In the genomic region with DNA sequence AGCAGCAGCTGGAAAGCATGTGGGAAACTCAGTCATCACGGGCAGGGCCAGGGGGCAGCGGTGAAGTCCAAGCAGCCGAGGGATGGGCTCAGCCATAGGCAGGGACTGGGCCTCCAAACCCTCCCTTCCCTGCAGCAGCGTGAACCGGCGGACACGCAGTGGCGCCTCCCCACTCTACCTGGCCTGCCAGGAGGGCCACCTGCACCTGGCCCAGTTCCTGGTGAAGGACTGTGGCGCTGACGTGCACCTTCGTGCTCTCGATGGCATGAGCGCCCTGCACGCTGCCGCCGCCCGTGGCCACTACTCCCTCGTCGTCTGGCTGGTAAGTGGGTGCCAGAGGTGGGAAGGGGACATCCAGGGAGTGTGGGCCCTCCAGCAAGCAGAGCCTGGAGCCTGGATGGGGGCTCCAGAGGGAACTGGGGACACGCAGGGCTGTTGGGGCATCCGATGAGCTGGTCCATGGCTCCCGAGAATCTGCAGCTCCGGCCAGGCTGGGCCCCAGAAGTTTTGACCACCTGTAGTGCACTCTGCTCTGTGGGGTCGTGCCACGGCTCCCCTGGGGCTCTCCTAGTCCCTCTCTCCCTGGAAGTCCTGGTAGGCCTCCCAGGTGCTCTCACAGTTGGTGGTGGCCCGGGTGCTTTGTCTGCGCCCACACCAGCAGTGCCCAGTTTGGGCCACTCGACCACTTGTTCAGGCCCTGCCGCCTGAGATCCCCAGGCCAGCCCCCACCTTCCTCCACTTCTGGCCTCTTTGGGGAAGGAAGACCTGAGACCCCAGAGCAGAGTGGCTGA, we compare ENCODE assay signal across 20 cellular contexts. TPM values are rescaled to one million over a fixed set of nuclear protein-coding genes. Genes with fewer than 3 reads are reported as not detected.
DNase-seq lines count a peak whose midpoint lies in the region; ATAC-seq and TF ChIP-seq lines count a peak whose summit lies in the region.
"Had no signal": no experiment of that assay in that cellular context is flagged by ENCODE, and none has a peak within 500 bp of the region (broad histone marks: within the 10 kb centered on the region; RNA-seq: fewer than 3 reads in every experiment).

No MANE protein-coding gene starts in this region.

- H3K9ac ChIP-seq in BLaER1 treated with 17β-estradiol and CSF1 and Interleukin-3, amounts not matched to agents 10 nM and 100 nM: peak overlapping the region in 2 of 11 experiments; percentile 19 to 23; a peak in 1 of 22 replicates

- POLR2A ChIA-PET in OCI-LY7 (lab: Charles Lee): no interaction called here

- CTCF ChIA-PET in activated CD8-positive, alpha-beta memory T cell treated with anti-CD3 and anti-CD28 coated beads, Interleukin-2, amount 10 ng/mL, durations not matched to agents 7 days and 5 days (lab: Charles Lee): no interaction called here
- CTCF ChIA-PET in OCI-LY7 (lab: Charles Lee; ENCODE audit: unreplicated experiment): no interaction called here

- BruUV-seq in OCI-LY7 (replicated peaks; lab: Mats Ljungman, UMichigan): no TSS peak

- peaks cover 0 to 18% (median 0%) of the 10 kb centered on the region in 11 experiments; a peak in 3 of 22 replicates for H4K20me1 ChIP-seq in BLaER1 treated with 17β-estradiol and CSF1 and Interleukin-3, amounts not matched to agents 10 nM and 100 nM
- no peaks in the 10 kb centered on the region for H4K20me1 ChIP-seq in OCI-LY7 (ENCODE audit: insufficient read depth, low read length)

- peak; percentile 36 for DNase-seq in activated CD8-positive, alpha-beta memory T cell treated with anti-CD3 and anti-CD28 coated beads, Interleukin-2, amount 10 ng/mL, durations not matched to agents 7 days and 5 days
- no peak for DNase-seq in activated CD8-positive, alpha-beta memory T cell treated with anti-CD3 and anti-CD28 coated beads for 24 hours
- peak; percentile 49 for DNase-seq in activated CD8-positive, alpha-beta memory T cell treated with anti-CD3 and anti-CD28 coated beads, Interleukin-2, amount 50 U/mL, for 48 hours
- DNase-seq in posterior vena cava (ENCODE audit: low spot score): peak; percentile 73
- DNase-seq in SKM-1 (lab: John Stamatoyannopoulos, UW; ENCODE audit: unreplicated experiment): no peak
- no peak for DNase-seq in activated CD4-positive, alpha-beta T cell treated with anti-CD3 and anti-CD28 coated beads, Interleukin-2, amount 50 U/mL, for 48 hours
- no peak for DNase-seq in OCI-LY7 (ENCODE audit: low spot score)
- DNase-seq: activated CD4-positive, alpha-beta memory T cell treated with anti-CD3 and anti-CD28 coated beads for 36 hours; CD4-positive, alpha-beta memory T cell; DND-41; mesendoderm; NCI-H1436 treated with DMSO at 0.1 percent for 48 hours; nephron progenitor cell; NK-92 treated with Interleukin-12 subunit alpha and Interleukin-12 subunit beta, amount 100 ng/mL, for 24 hours; stimulated activated naive CD4-positive, alpha-beta T cell had no signal

- no peak for TF ChIP-seq CTCF in OCI-LY7 (conservative IDR thresholded peaks at IDR 0.05; ENCODE audit: low read length)

- H3K27ac ChIP-seq in BLaER1 treated with 17β-estradiol and CSF1 and Interleukin-3, amounts not matched to agents 10 nM and 100 nM: no peak overlapping the region
- H3K27ac ChIP-seq in OCI-LY7 (ENCODE audit: low read depth, low read length, poor library complexity, severe bottlenecking): no peak overlapping the region
- H3K27ac ChIP-seq: heart left ventricle, tibial nerve had no signal

- H3K4me3 ChIP-seq in BLaER1 treated with 17β-estradiol and CSF1 and Interleukin-3, amounts not matched to agents 10 nM and 100 nM: no peak overlapping the region
- H3K4me3 ChIP-seq in OCI-LY7 (ENCODE audit: low read depth, low read length, poor library complexity, severe bottlenecking): no peak overlapping the region
- H3K4me3 ChIP-seq: heart left ventricle, tibial nerve had no signal

- H3K27me3 Mint-ChIP-seq in activated CD8-positive, alpha-beta memory T cell treated with anti-CD3 and anti-CD28 coated beads, Interleukin-2, amount 10 ng/mL, durations not matched to agents 7 days and 5 days: no peaks in the 10 kb centered on the region
- H3K27me3 Mint-ChIP-seq: activated CD4-positive, alpha-beta memory T cell treated with anti-CD3 and anti-CD28 coated beads for 36 hours; CD4-positive, alpha-beta memory T cell had no signal

- H3K4me3 Mint-ChIP-seq in activated CD8-positive, alpha-beta memory T cell treated with anti-CD3 and anti-CD28 coated beads, Interleukin-2, amount 10 ng/mL, durations not matched to agents 7 days and 5 days: no peak overlapping the region
- H3K4me3 Mint-ChIP-seq: activated CD4-positive, alpha-beta memory T cell treated with anti-CD3 and anti-CD28 coated beads for 36 hours; CD4-positive, alpha-beta memory T cell; nephron progenitor cell had no signal

- no peaks in the 10 kb centered on the region for H3K36me3 ChIP-seq in BLaER1 treated with 17β-estradiol and CSF1 and Interleukin-3, amounts not matched to agents 10 nM and 100 nM
- H3K36me3 ChIP-seq in OCI-LY7 (ENCODE audit: insufficient read depth, low read length): no peaks in the 10 kb centered on the region
- H3K36me3 ChIP-seq: heart left ventricle, tibial nerve had no signal

- H3K4me2 ChIP-seq in BLaER1 treated with 17β-estradiol and CSF1 and Interleukin-3, amounts not matched to agents 10 nM and 100 nM: peak overlapping the region in 9 of 11 experiments; percentile 27 to 96 (median 92); a peak in 16 of 22 replicates
- H3K4me2 ChIP-seq in OCI-LY7 (ENCODE audit: low read length): no peak overlapping the region

- no peaks in the 10 kb centered on the region for H3K9me2 ChIP-seq in OCI-LY7 (ENCODE audit: insufficient read depth, low read length)

- H3K9me3 Mint-ChIP-seq in activated CD8-positive, alpha-beta memory T cell treated with anti-CD3 and anti-CD28 coated beads, Interleukin-2, amount 10 ng/mL, durations not matched to agents 7 days and 5 days (ENCODE audit: low read depth): no peaks in the 10 kb centered on the region
- H3K9me3 Mint-ChIP-seq: activated CD4-positive, alpha-beta memory T cell treated with anti-CD3 and anti-CD28 coated beads for 36 hours; CD4-positive, alpha-beta memory T cell; nephron progenitor cell had no signal

- intact Hi-C loops in posterior vena cava (cut with DNase I) (no loop called here), OCI-LY7 (cut with micrococcal nuclease; ENCODE audit: unreplicated experiment) (loop anchor here (5.0 kb wide), 3 partner anchors 138 to 432 kb away; a partner anchor contains a TSS)

- H3K4me1 Mint-ChIP-seq in activated CD8-positive, alpha-beta memory T cell treated with anti-CD3 and anti-CD28 coated beads, Interleukin-2, amount 10 ng/mL, durations not matched to agents 7 days and 5 days: peaks cover 13% of the 10 kb centered on the region

- no peak overlapping the region for H3K27ac Mint-ChIP-seq in activated CD8-positive, alpha-beta memory T cell treated with anti-CD3 and anti-CD28 coated beads, Interleukin-2, amount 10 ng/mL, durations not matched to agents 7 days and 5 days
- H3K27ac Mint-ChIP-seq: activated CD4-positive, alpha-beta memory T cell treated with anti-CD3 and anti-CD28 coated beads for 36 hours; nephron progenitor cell had no signal

- no peak overlapping the region for H2AFZ ChIP-seq in OCI-LY7 (ENCODE audit: low read length)

- H3K4me1 ChIP-seq in BLaER1 treated with 17β-estradiol and CSF1 and Interleukin-3, amounts not matched to agents 10 nM and 100 nM: peaks cover 55 to 100% (median 88%) of the 10 kb centered on the region in 10 experiments
- peaks cover 46% of the 10 kb centered on the region for H3K4me1 ChIP-seq in OCI-LY7 (ENCODE audit: insufficient read depth, low read length, poor library complexity, severe bottlenecking)

- H3K27me3 ChIP-seq in BLaER1 treated with 17β-estradiol and CSF1 and Interleukin-3, amounts not matched to agents 10 nM and 100 nM: peaks cover 0 to 36% (median 0%) of the 10 kb centered on the region in 11 experiments; a peak in 5 of 22 replicates
- H3K27me3 ChIP-seq: tibial nerve had no signal

- no peak for ATAC-seq in activated CD8-positive, alpha-beta memory T cell treated with anti-CD3 and anti-CD28 coated beads, Interleukin-2, amount 10 ng/mL, durations not matched to agents 7 days and 5 days
- ATAC-seq: heart left ventricle had no signal

- peaks cover 2 to 4% (median 3%) of the 10 kb centered on the region in 11 experiments; a peak in 21 of 22 replicates for H3K9me3 ChIP-seq in BLaER1 treated with 17β-estradiol and CSF1 and Interleukin-3, amounts not matched to agents 10 nM and 100 nM (replicated peaks in 1 of 11)
- H3K9me3 ChIP-seq in OCI-LY7 (ENCODE audit: low read length): no peaks in the 10 kb centered on the region
- H3K9me3 ChIP-seq: heart left ventricle, tibial nerve had no signal

- no peaks in the 10 kb centered on the region for H3K79me2 ChIP-seq in OCI-LY7 (ENCODE audit: insufficient read depth, low read depth, low read length)

- no peaks in the 10 kb centered on the region for H3K36me3 Mint-ChIP-seq in activated CD8-positive, alpha-beta memory T cell treated with anti-CD3 and anti-CD28 coated beads, Interleukin-2, amount 10 ng/mL, durations not matched to agents 7 days and 5 days
- H3K36me3 Mint-ChIP-seq: activated CD4-positive, alpha-beta memory T cell treated with anti-CD3 and anti-CD28 coated beads for 36 hours; CD4-positive, alpha-beta memory T cell had no signal

RNA-seq across cellular contexts. Expression of a gene that starts 4.6 kb away (rescaled TPM):
- under 1 TPM in 1 of 2 experiments, not detected in 1; 0.05 TPM for total RNA-seq in activated CD8-positive, alpha-beta memory T cell treated with anti-CD3 and anti-CD28 coated beads, Interleukin-2, amount 10 ng/mL, durations not matched to agents 7 days and 5 days
- 1 to 10 TPM in 1 of 2 donors, under 1 TPM in 1; 0.24 to 3.0 TPM for total RNA-seq in posterior vena cava
- total RNA-seq in OCI-LY7 (2014; rRNA removed; shearing (Covaris generic)): 7.6 and 7.7 TPM in 2 replicates
- total RNA-seq in OCI-LY7 (2022): 3.4 and 5.0 TPM in 2 replicates

RNA-seq across cellular contexts. Expression of a gene that starts 33.8 kb away (rescaled TPM):
- not detected for total RNA-seq in activated CD8-positive, alpha-beta memory T cell treated with anti-CD3 and anti-CD28 coated beads, Interleukin-2, amount 10 ng/mL, durations not matched to agents 7 days and 5 days
- total RNA-seq in posterior vena cava (10 to 100 TPM in 1 of 2 donors, 1 to 10 TPM in 1; 9.6 to 10.7 TPM), OCI-LY7 (2022) (1.7 and 1.9 TPM in 2 replicates)
- 0.03 and 0.09 TPM in 2 replicates for total RNA-seq in OCI-LY7 (2014; rRNA removed; shearing (Covaris generic))
- total RNA-seq: activated CD4-positive, alpha-beta memory T cell treated with anti-CD3 and anti-CD28 coated beads for 36 hours; CD4-positive, alpha-beta memory T cell; HT1080; T-helper 1 cell treated with Interleukin-12 subunit alpha and Interleukin-12 subunit beta and Interleukin-4 antibody, amounts not matched to agents 30 ng/mL and 1 ng/mL, for 36 hours had no signal

RNA-seq across cellular contexts. Expression of a gene that starts 43.9 kb away (rescaled TPM):
- 10 to 100 TPM; 29.1 to 53.8 TPM for total RNA-seq in activated CD8-positive, alpha-beta memory T cell treated with anti-CD3 and anti-CD28 coated beads, Interleukin-2, amount 10 ng/mL, durations not matched to agents 7 days and 5 days
- total RNA-seq in posterior vena cava (10 to 100 TPM in 1 of 2 donors, 1 to 10 TPM in 1; 8.6 to 11.5 TPM), OCI-LY7 (2022) (29.9 and 31.2 TPM in 2 replicates)
- total RNA-seq in OCI-LY7 (2014; rRNA removed; shearing (Covaris generic)): 39.3 and 41.7 TPM in 2 replicates

RNA-seq across cellular contexts. Expression of a gene that starts 54.1 kb away (rescaled TPM):
- not detected for total RNA-seq in activated CD8-positive, alpha-beta memory T cell treated with anti-CD3 and anti-CD28 coated beads, Interleukin-2, amount 10 ng/mL, durations not matched to agents 7 days and 5 days
- total RNA-seq in posterior vena cava (1 to 10 TPM in 1 of 2 donors, under 1 TPM in 1; 0.79 to 2.3 TPM), OCI-LY7 (2022) (7.6 and 10.2 TPM in 2 replicates)
- 7.3 and 8.2 TPM in 2 replicates for total RNA-seq in OCI-LY7 (2014; rRNA removed; shearing (Covaris generic))
- total RNA-seq: activated CD4-positive, alpha-beta memory T cell treated with anti-CD3 and anti-CD28 coated beads for 36 hours; CD4-positive, alpha-beta memory T cell; T-helper 1 cell treated with Interleukin-12 subunit alpha and Interleukin-12 subunit beta and Interleukin-4 antibody, amounts not matched to agents 30 ng/mL and 1 ng/mL, for 36 hours; tibial nerve had no signal

Comparison
In these comparisons a context has a peak if more than half of its experiments do, and no peak if none do; other contexts are left out.
1. DNase-seq: peak in activated CD8-positive, alpha-beta memory T cell treated with anti-CD3 and anti-CD28 coated beads, Interleukin-2, amount 10 ng/mL, durations not matched to agents 7 days and 5 days (single experiment), activated CD8-positive, alpha-beta memory T cell treated with anti-CD3 and anti-CD28 coated beads, Interleukin-2, amount 50 U/mL, for 48 hours (single experiment) and posterior vena cava (single experiment); none in activated CD8-positive, alpha-beta memory T cell treated with anti-CD3 and anti-CD28 coated beads for 24 hours (single experiment), SKM-1 (single experiment), activated CD4-positive, alpha-beta T cell treated with anti-CD3 and anti-CD28 coated beads, Interleukin-2, amount 50 U/mL, for 48 hours (0 of 2) and OCI-LY7 (single experiment).